ENCODE assay signal across 12 cellular contexts in the genomic region with DNA sequence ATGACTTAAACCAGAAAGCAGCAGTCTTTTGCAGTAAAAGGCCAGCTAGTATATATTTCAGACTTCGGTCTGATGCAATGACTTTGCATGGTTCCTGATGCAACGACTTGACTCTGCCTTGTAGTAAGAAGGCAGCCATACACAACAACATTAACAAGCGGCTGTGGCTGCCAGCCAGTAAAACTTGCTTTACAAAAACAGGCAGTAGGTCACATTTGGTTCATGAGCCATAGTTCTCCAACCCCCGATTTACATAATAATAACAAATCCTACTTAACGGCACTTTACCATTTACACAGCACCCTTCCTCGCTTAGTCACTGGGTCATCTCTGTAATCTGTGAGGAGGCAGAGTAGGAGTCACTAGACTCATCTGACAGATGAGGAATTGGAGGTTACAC.
A peak's percentile ranks its signal among the peaks of the same experiment; 100 is the strongest.
DNase-seq lines count a peak whose midpoint lies in the region; ATAC-seq and TF ChIP-seq lines count a peak whose summit lies in the region.
"Had no signal": no experiment of that assay in that cellular context is flagged by ENCODE, and none has a peak within 500 bp of the region (broad histone marks: within the 10 kb centered on the region; RNA-seq: fewer than 3 reads in every experiment).

No MANE protein-coding gene starts in this region.

- peaks cover 43% of the 10 kb centered on the region for H3K4me1 Mint-ChIP-seq in GM23338
- H3K4me1 Mint-ChIP-seq: activated T-helper 17 cell treated with anti-CD3 and anti-CD28 coated beads, Interleukin-2, amount 50 U/mL, for 72 hours had no signal

- DNase-seq in GM23338 (ENCODE audit: low spot score) (no peak), NCI-H345 treated with DMSO at 0.1 percent for 48 hours (lab: John Stamatoyannopoulos, UW; ENCODE audit: unreplicated experiment) (peak; percentile 34), epithelial cell of proximal tubule (ENCODE audit: low read depth) (peak; percentile 6), osteoblast (ENCODE audit: insufficient read length, low spot score, missing footprints) (peak; percentile 62), NCI-H774 (lab: John Stamatoyannopoulos, UW) (no peak)
- no peak for DNase-seq in stimulated activated CD4-positive, alpha-beta T cell treated with anti-CD3 and anti-CD28 coated beads, Interleukin-12 subunit alpha, Interleukin-12 subunit beta, amount 100 ng/mL, for 4 hours
- DNase-seq in effector CD8-positive, alpha-beta T cell (lab: John Stamatoyannopoulos, UW), result no peak
- DNase-seq: hippocampal formation, NCI-H510A treated with DMSO at 0.1 percent for 48 hours, small intestine had no signal

- H3K4me3 Mint-ChIP-seq in GM23338, result no peak overlapping the region; the same call in 2 of the 3 replicates
- H3K4me3 Mint-ChIP-seq: activated T-helper 17 cell treated with anti-CD3 and anti-CD28 coated beads, Interleukin-2, amount 50 U/mL, for 72 hours had no signal

- H3K4me3 ChIP-seq in GM23338 (no peak overlapping the region), epithelial cell of proximal tubule (ENCODE audit: low read depth, low read length) (no peak overlapping the region), osteoblast (ENCODE audit: insufficient read depth, low read length) (no peak overlapping the region)

- no peaks in the 10 kb centered on the region for H4K20me1 ChIP-seq in GM23338 (replicated peaks; ENCODE audit: insufficient read depth)
- H4K20me1 ChIP-seq in osteoblast (ENCODE audit: insufficient read depth, low read length), result no peaks in the 10 kb centered on the region

- H3K27ac ChIP-seq in GM23338 (ENCODE audit: low read depth) (no peak overlapping the region), osteoblast (ENCODE audit: low read depth, low read length) (no peak overlapping the region)

- H3F3A ChIP-seq in GM23338 (replicated peaks; ENCODE audit: low read depth), result no peaks in the 10 kb centered on the region

- no peaks in the 10 kb centered on the region for H3K9me3 ChIP-seq in osteoblast (ENCODE audit: low read depth, low read length)

- ATAC-seq in GM23338 (no peak; the same call in 1 of the 3 replicates), HG03095 (IDR thresholded peaks at IDR 0.05; ENCODE audit: unreplicated experiment) (no peak)
- ATAC-seq: activated T-helper 17 cell treated with anti-CD3 and anti-CD28 coated beads, Interleukin-2, amount 50 U/mL, for 72 hours had no signal

- 0 out of 2 replicates have a peak, but pooled peaks cover 9% of the 10 kb centered on the region for H3K9me2 ChIP-seq in GM23338 (ENCODE audit: insufficient read depth)

- H3K27me3 ChIP-seq in GM23338 (ENCODE audit: insufficient read depth), result no peaks in the 10 kb centered on the region
- H3K27me3 ChIP-seq in osteoblast (ENCODE audit: insufficient read depth, low read length), result no peaks in the 10 kb centered on the region

- H3K36me3 ChIP-seq in GM23338 (ENCODE audit: insufficient read depth) (no peaks in the 10 kb centered on the region), osteoblast (ENCODE audit: insufficient read depth, low read length) (no peaks in the 10 kb centered on the region)

- no peak for TF ChIP-seq CTCF in GM23338 (conservative IDR thresholded peaks at IDR 0.05; ENCODE audit: low read depth in 2 of 2)
- no peak for TF ChIP-seq CTCF in epithelial cell of proximal tubule (conservative IDR thresholded peaks at IDR 0.05; ENCODE audit: low read depth, low read length)
- TF ChIP-seq CTCF in osteoblast (IDR thresholded peaks at IDR 0.05; ENCODE audit: extremely low read depth, low read depth, low read length), result no peak

- H3K4me2 ChIP-seq in GM23338, result no peak overlapping the region
- peak overlapping the region; percentile 10 for H3K4me2 ChIP-seq in osteoblast (ENCODE audit: insufficient read depth, low read length)

- no peak overlapping the region for H2AFZ ChIP-seq in GM23338
- peak overlapping the region; percentile 4 for H2AFZ ChIP-seq in osteoblast (ENCODE audit: low read length)

- H3K4me1 ChIP-seq in GM23338 (ENCODE audit: insufficient read depth) (peaks cover 31% of the 10 kb centered on the region), osteoblast (ENCODE audit: insufficient read depth, low read length) (peaks cover 12% of the 10 kb centered on the region)

- peak overlapping the region; percentile 67; the same call in 1 of the 2 replicates for H3K27ac Mint-ChIP-seq in GM23338
- H3K27ac Mint-ChIP-seq: activated T-helper 17 cell treated with anti-CD3 and anti-CD28 coated beads, Interleukin-2, amount 50 U/mL, for 72 hours had no signal

- H3K27me3 Mint-ChIP-seq in GM23338 (ENCODE audit: insufficient read depth, low read depth, poor library complexity), result peaks cover 15% of the 10 kb centered on the region

- H3K79me2 ChIP-seq in GM23338 (replicated peaks; ENCODE audit: insufficient read depth) (no peaks in the 10 kb centered on the region), osteoblast (ENCODE audit: insufficient read depth, low read length) (no peaks in the 10 kb centered on the region)

- H3K9me3 Mint-ChIP-seq in GM23338, result peaks cover 4% of the 10 kb centered on the region; the same call in 2 of the 3 replicates
- H3K9me3 Mint-ChIP-seq: activated T-helper 17 cell treated with anti-CD3 and anti-CD28 coated beads, Interleukin-2, amount 50 U/mL, for 72 hours had no signal

- peaks cover 6% of the 10 kb centered on the region; the same call in 2 of the 3 replicates for H3K36me3 Mint-ChIP-seq in GM23338 (ENCODE audit: low read depth)

TF ChIP-seq in GM23338, 12 proteins besides CTCF, POLR2A, EP300 and RAD21:
- TF ChIP-seq CREB1 (CRISPR knock-in tag; IDR thresholded peaks at IDR 0.05; ENCODE audit: low read depth), result no peak

Comparison
In these comparisons a context has a peak if more than half of its experiments do, and no peak if none do; other contexts are left out.
1. DNase-seq: peak in NCI-H345 treated with DMSO at 0.1 percent for 48 hours (single experiment), epithelial cell of proximal tubule (single experiment) and osteoblast (single experiment); none in GM23338 (single experiment), NCI-H774 (single experiment), stimulated activated CD4-positive, alpha-beta T cell treated with anti-CD3 and anti-CD28 coated beads, Interleukin-12 subunit alpha, Interleukin-12 subunit beta, amount 100 ng/mL, for 4 hours (single experiment) and effector CD8-positive, alpha-beta T cell (single experiment).